9 cellular contexts compared by ENCODE assay signal in the genomic region with DNA sequence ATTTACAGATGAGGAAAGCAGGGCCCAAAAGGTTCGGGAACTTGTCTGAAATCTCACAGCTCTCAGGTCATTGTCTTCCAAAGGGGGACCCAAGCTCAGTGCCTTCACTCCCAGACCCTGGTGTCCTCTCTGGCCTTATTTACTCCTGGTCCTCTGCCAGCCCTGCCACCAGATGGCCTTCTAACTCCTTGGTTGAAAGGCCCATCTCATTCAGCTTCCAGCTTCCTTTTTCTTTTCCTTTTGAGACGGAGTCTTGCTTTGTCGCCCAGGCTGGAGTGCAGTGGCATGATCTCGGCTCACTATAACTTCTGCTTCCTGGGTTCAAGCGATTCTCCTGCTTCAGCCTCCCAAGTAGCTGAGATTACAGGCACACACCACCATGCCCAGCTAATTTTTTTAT. TPM values are rescaled to one million over a fixed set of nuclear protein-coding genes. Genes with fewer than 3 reads are reported as not detected.
DNase-seq lines count a peak whose midpoint lies in the region; ATAC-seq and TF ChIP-seq lines count a peak whose summit lies in the region.
"Not testable (repeated sequence)": the region's sequence is repeated elsewhere in the genome, so short reads cannot be mapped to it uniquely, and the experiment has no call there.
"Had no signal": no experiment of that assay in that cellular context is flagged by ENCODE, and none has a peak within 500 bp of the region (broad histone marks: within the 10 kb centered on the region; RNA-seq: fewer than 3 reads in every experiment).

No MANE protein-coding gene starts in this region.

- H3K79me2 ChIP-seq in OCI-LY7 (ENCODE audit: insufficient read depth, low read depth, low read length) = peaks cover 16% of the 10 kb centered on the region

- H3K4me1 ChIP-seq in OCI-LY7 (ENCODE audit: insufficient read depth, low read length, poor library complexity, severe bottlenecking) (peaks cover 46% of the 10 kb centered on the region), adrenal gland (replicated peaks in 1 of 2) (peaks cover 9 to 18% of the 10 kb centered on the region in 2 donors)
- H3K4me1 ChIP-seq in foreskin keratinocyte = not testable (repeated sequence)

- peak overlapping the region; percentile 56 to 92 (median 83) for H3K4me3 Mint-ChIP-seq in naive B cell

- BruUV-seq in OCI-LY7 (replicated peaks; lab: Mats Ljungman, UMichigan) = not testable (repeated sequence)

- not testable (repeated sequence) for H3K27me3 ChIP-seq in adrenal gland, foreskin keratinocyte

- 0 out of 2 replicates have a peak overlapping the region, but pooled peaks have one; percentile 24 for H3K4me2 ChIP-seq in OCI-LY7 (ENCODE audit: low read length)

- peak overlapping the region; percentile 63 to 88 (median 78) for H3K27ac Mint-ChIP-seq in naive B cell

- not testable (repeated sequence) for H3K27me3 Mint-ChIP-seq in naive B cell

- POLR2A ChIA-PET in OCI-LY7 (lab: Charles Lee) = interaction anchor here (0.8 to 3.2 kb wide), 9 partner anchors 9 to 109 kb away, joined by 3 to 34 read pairs (median 4); a partner anchor contains a TSS

- peaks cover 24 to 52% (median 29%) of the 10 kb centered on the region in 3 donors for H3K4me1 Mint-ChIP-seq in naive B cell

- not testable (repeated sequence) for H3K36me3 Mint-ChIP-seq in naive B cell

- TF ChIP-seq POLR2A in adrenal gland (IDR thresholded peaks at IDR 0.05) = not testable (repeated sequence)

- H3K27ac ChIP-seq in OCI-LY7 (ENCODE audit: low read depth, low read length, poor library complexity, severe bottlenecking); adrenal gland; foreskin keratinocyte: not testable (repeated sequence)

- H3K36me3 ChIP-seq in OCI-LY7 (ENCODE audit: insufficient read depth, low read length) = peaks cover 43% of the 10 kb centered on the region
- peaks cover 0 to 18% of the 10 kb centered on the region in 2 donors for H3K36me3 ChIP-seq in adrenal gland (replicated peaks in 1 of 2)

- not testable (repeated sequence) for H2AFZ ChIP-seq in OCI-LY7 (ENCODE audit: low read length)

- H4K20me1 ChIP-seq in OCI-LY7 (ENCODE audit: insufficient read depth, low read length) = not testable (repeated sequence)

- CTCF ChIA-PET in OCI-LY7 (lab: Charles Lee; ENCODE audit: unreplicated experiment) = interaction anchor here (0.7 to 2.5 kb wide), 7 partner anchors 9 to 47 kb away, joined by 3 to 32 read pairs (median 4); a partner anchor contains a TSS

- H3K9me3 ChIP-seq in OCI-LY7 (ENCODE audit: low read length); adrenal gland (replicated peaks in 1 of 3): not testable (repeated sequence)

- H3K4me3 ChIP-seq in OCI-LY7 (ENCODE audit: low read depth, low read length, poor library complexity, severe bottlenecking); adrenal gland: not testable (repeated sequence)

- peak; percentile 7 for DNase-seq in COR-L47 (lab: John Stamatoyannopoulos, UW)
- DNase-seq in HT-29 (ENCODE audit: low spot score) = peak; percentile 52
- peak; percentile 67 for DNase-seq in OCI-LY7 (ENCODE audit: low spot score)
- peak; percentile 38 for DNase-seq in activated CD4-positive, CD25-positive, alpha-beta regulatory T cell treated with anti-CD3 and anti-CD28 coated beads, Interleukin-2, amount 50 U/mL, for 16 hours (ENCODE audit: low read depth, low spot score)
- peak in 6 of 7 donors; percentile 53 to 83 (median 69) for DNase-seq in adrenal gland
- DNase-seq in foreskin keratinocyte = not testable (repeated sequence)
- peak; percentile 74 for DNase-seq in naive B cell
- DNase-seq in stimulated activated naive CD4-positive, alpha-beta T cell treated with Interleukin-2 at 50 U/mL for 16 hours (lab: John Stamatoyannopoulos, UW) = peak; percentile 55

- TF ChIP-seq CTCF in OCI-LY7 (conservative IDR thresholded peaks at IDR 0.05; ENCODE audit: low read length) (peak; percentile 81), adrenal gland (IDR thresholded peaks at IDR 0.05) (peak; percentile 10 to 59 (median 43)), foreskin keratinocyte (conservative IDR thresholded peaks at IDR 0.05) (peak; percentile 64)

- 43 to 56% (median 48%) methylated on average over 5 of the region's 5 CpGs for WGBS in adrenal gland, 4 donors

- not testable (repeated sequence) for ATAC-seq in foreskin keratinocyte
- peak; percentile 13 to 26 for ATAC-seq in naive B cell (ENCODE audit: low read depth in 2 of 2)

- not testable (repeated sequence) for H3K9me2 ChIP-seq in OCI-LY7 (ENCODE audit: insufficient read depth, low read length)

- intact Hi-C loops in OCI-LY7 (cut with micrococcal nuclease; ENCODE audit: unreplicated experiment) = loop anchor here (1.0 kb wide), 1 partner anchor 47 kb away; no protein-coding TSS in a partner anchor
- intact Hi-C loops in adrenal gland (cut with DNase I) = not testable (repeated sequence)

- H3K9me3 Mint-ChIP-seq in naive B cell = not testable (repeated sequence)

RNA-seq across cellular contexts. Expression of a gene that starts 4.0 kb away (rescaled TPM):
- 26.4 and 29.2 TPM in 2 replicates for total RNA-seq in HT-29 (2014; rRNA removed; shearing (Covaris generic))
- 17.1 and 21.8 TPM in 2 replicates for total RNA-seq in OCI-LY7 (2014; rRNA removed; shearing (Covaris generic))
- total RNA-seq in OCI-LY7 (2022) (22.7 and 23.2 TPM in 2 replicates), adrenal gland (10 to 100 TPM; 15.1 to 33.6 (median 28.0) TPM), foreskin keratinocyte (14.7 and 16.2 TPM in 2 replicates)
- polyA plus RNA-seq in adrenal gland (10 to 100 TPM in 2 of 3 donors, 1 to 10 TPM in 1; 5.0 to 46.2 (median 27.6) TPM), foreskin keratinocyte (19.5 and 19.8 TPM in 2 replicates), naive B cell (ENCODE audit: low read depth in 6 of 6) (10 to 100 TPM in 2 of 6 donors, 1 to 10 TPM in 3, under 1 TPM in 1; 0.24 to 11.4 (median 8.9) TPM)

RNA-seq across cellular contexts. Expression of a gene that starts 5.0 kb away (rescaled TPM):
- not detected in 2 replicates for total RNA-seq in HT-29 (2014; rRNA removed; shearing (Covaris generic))
- total RNA-seq in OCI-LY7 (2014; rRNA removed; shearing (Covaris generic)) = 3.8 and 4.2 TPM in 2 replicates
- total RNA-seq in OCI-LY7 (2022) (14.1 and 15.9 TPM in 2 replicates), adrenal gland (1 to 10 TPM in 6 of 8 donors, under 1 TPM in 2; 0.87 to 4.8 (median 2.7) TPM), foreskin keratinocyte (0.56 and 0.75 TPM in 2 replicates)
- polyA plus RNA-seq in adrenal gland (1 to 10 TPM; 2.8 to 6.6 (median 5.6) TPM), foreskin keratinocyte (0.65 and 1.2 TPM in 2 replicates), naive B cell (ENCODE audit: low read depth in 6 of 6) (under 1 TPM in 2 of 6 donors, not detected in 4; 0.67 to 0.69 TPM)

RNA-seq across cellular contexts. Expression of a gene that starts 9.6 kb away (rescaled TPM):
- total RNA-seq in HT-29 (2014; rRNA removed; shearing (Covaris generic)) = 685 and 711 TPM in 2 replicates
- total RNA-seq in OCI-LY7 (2014; rRNA removed; shearing (Covaris generic)) = 736 and 747 TPM in 2 replicates
- total RNA-seq in OCI-LY7 (2022) (478 and 481 TPM in 2 replicates), adrenal gland (100 to 1,000 TPM; 155 to 345 (median 279) TPM), foreskin keratinocyte (425 and 443 TPM in 2 replicates)
- polyA plus RNA-seq in adrenal gland (100 to 1,000 TPM; 167 to 969 (median 968) TPM), foreskin keratinocyte (258 and 281 TPM in 2 replicates), naive B cell (ENCODE audit: low read depth in 6 of 6) (100 to 1,000 TPM in 1 of 6 donors, 10 to 100 TPM in 5; 41.6 to 117 (median 74.5) TPM)

RNA-seq across cellular contexts. Expression of a gene that starts 20.7 kb away (rescaled TPM):
- total RNA-seq in HT-29 (2014; rRNA removed; shearing (Covaris generic)) = not detected in 2 replicates
- 0.98 and 1.1 TPM in 2 replicates for total RNA-seq in OCI-LY7 (2014; rRNA removed; shearing (Covaris generic))
- total RNA-seq in OCI-LY7 (2022) = 4.1 and 4.3 TPM in 2 replicates
- 1 to 10 TPM in 2 of 8 donors, not detected in 6; 1.2 to 1.4 TPM for total RNA-seq in adrenal gland
- under 1 TPM in 2 of 3 donors, not detected in 1; 0.20 to 0.72 TPM for polyA plus RNA-seq in adrenal gland
- total RNA-seq in foreskin keratinocyte = not detected in 2 replicates
- not detected in 2 replicates for polyA plus RNA-seq in foreskin keratinocyte
- polyA plus RNA-seq in naive B cell (ENCODE audit: low read depth in 6 of 6) = 10 to 100 TPM in 5 of 6 donors, 1 to 10 TPM in 1; 6.6 to 26.0 (median 19.4) TPM
- total RNA-seq: posterior vena cava had no signal

RNA-seq across cellular contexts. Expression of a gene that starts 22.6 kb away (rescaled TPM):
- not detected in 2 replicates for total RNA-seq in HT-29 (2014; rRNA removed; shearing (Covaris generic))
- not detected in 2 replicates for total RNA-seq in OCI-LY7 (2014; rRNA removed; shearing (Covaris generic))
- total RNA-seq in OCI-LY7 (2022) = not detected in 2 replicates
- total RNA-seq in adrenal gland = not detected
- not detected for polyA plus RNA-seq in adrenal gland
- not detected in 2 replicates for total RNA-seq in foreskin keratinocyte
- not detected in 2 replicates for polyA plus RNA-seq in foreskin keratinocyte
- not detected for polyA plus RNA-seq in naive B cell (ENCODE audit: low read depth in 6 of 6)
- total RNA-seq: posterior vena cava had no signal
